ENCODE assay signal across 7 cellular contexts in genomic region chr9:78296208-78296892, GRCh38. TPM values are rescaled to one million over a fixed set of nuclear protein-coding genes. Genes with fewer than 3 reads are reported as not detected.
DNase-seq lines count a peak whose midpoint lies in the region; ATAC-seq and TF ChIP-seq lines count a peak whose summit lies in the region.

No MANE protein-coding gene starts in this region.

- no peaks in the 10 kb centered on the region for H3K9me3 Mint-ChIP-seq in activated T-helper 1 cell treated with anti-CD3 and anti-CD28 coated beads, Interleukin-12 subunit alpha, Interleukin-12 subunit beta, Interleukin-2, Interleukin-4 antibody, amounts not matched to agents 30 ng/mL and 10 ng/mL and 1 ng/mL, durations not matched to agents 14 hours and 24 hours and 36 hours
- no peaks in the 10 kb centered on the region for H3K9me3 Mint-ChIP-seq in nephron progenitor cell

- intact Hi-C loops in activated T-helper 1 cell treated with anti-CD3 and anti-CD28 coated beads, Interleukin-12 subunit alpha, Interleukin-12 subunit beta, Interleukin-2, Interleukin-4 antibody, amounts not matched to agents 30 ng/mL and 10 ng/mL and 1 ng/mL, durations not matched to agents 14 hours and 24 hours and 36 hours (cut with micrococcal nuclease) = loop anchor here (1.0 to 5.0 kb wide), 3 partner anchors 264 to 1119 kb away; partner anchors contain the start of genes GNAQ and VPS13A

- H3K27ac Mint-ChIP-seq in activated T-helper 1 cell treated with anti-CD3 and anti-CD28 coated beads, Interleukin-12 subunit alpha, Interleukin-12 subunit beta, Interleukin-2, Interleukin-4 antibody, amounts not matched to agents 30 ng/mL and 10 ng/mL and 1 ng/mL, durations not matched to agents 14 hours and 24 hours and 36 hours = peak overlapping the region; percentile 91
- H3K27ac Mint-ChIP-seq in nephron progenitor cell = peak overlapping the region; percentile 94

- peaks cover 61% of the 10 kb centered on the region for H3K4me1 Mint-ChIP-seq in activated T-helper 1 cell treated with anti-CD3 and anti-CD28 coated beads, Interleukin-12 subunit alpha, Interleukin-12 subunit beta, Interleukin-2, Interleukin-4 antibody, amounts not matched to agents 30 ng/mL and 10 ng/mL and 1 ng/mL, durations not matched to agents 14 hours and 24 hours and 36 hours (ENCODE audit: low read depth)
- H3K4me1 Mint-ChIP-seq in nephron progenitor cell = peaks cover 47% of the 10 kb centered on the region

- TF ChIP-seq CTCF in GM12865 (IDR thresholded peaks at IDR 0.05; ENCODE audit: insufficient read depth, low read depth, low read length, missing control alignments) = no peak
- TF ChIP-seq CTCF in foreskin keratinocyte (conservative IDR thresholded peaks at IDR 0.05) = no peak
- no peak for TF ChIP-seq CTCF in nephron progenitor cell (IDR thresholded peaks at IDR 0.05)

- peak overlapping the region; percentile 91 for H3K4me3 Mint-ChIP-seq in activated T-helper 1 cell treated with anti-CD3 and anti-CD28 coated beads, Interleukin-12 subunit alpha, Interleukin-12 subunit beta, Interleukin-2, Interleukin-4 antibody, amounts not matched to agents 30 ng/mL and 10 ng/mL and 1 ng/mL, durations not matched to agents 14 hours and 24 hours and 36 hours
- peak overlapping the region; percentile 95 for H3K4me3 Mint-ChIP-seq in nephron progenitor cell

- peak overlapping the region; percentile 59 for H3K4me3 ChIP-seq in GM12865 (ENCODE audit: low read depth, low read length)

- peaks cover 19% of the 10 kb centered on the region for H3K36me3 Mint-ChIP-seq in activated T-helper 1 cell treated with anti-CD3 and anti-CD28 coated beads, Interleukin-12 subunit alpha, Interleukin-12 subunit beta, Interleukin-2, Interleukin-4 antibody, amounts not matched to agents 30 ng/mL and 10 ng/mL and 1 ng/mL, durations not matched to agents 14 hours and 24 hours and 36 hours (ENCODE audit: low read depth)
- H3K36me3 Mint-ChIP-seq in nephron progenitor cell (ENCODE audit: low read depth) = peaks cover 18% of the 10 kb centered on the region

- no peaks in the 10 kb centered on the region for H3K27me3 Mint-ChIP-seq in activated T-helper 1 cell treated with anti-CD3 and anti-CD28 coated beads, Interleukin-12 subunit alpha, Interleukin-12 subunit beta, Interleukin-2, Interleukin-4 antibody, amounts not matched to agents 30 ng/mL and 10 ng/mL and 1 ng/mL, durations not matched to agents 14 hours and 24 hours and 36 hours (ENCODE audit: insufficient read depth)
- no peaks in the 10 kb centered on the region for H3K27me3 Mint-ChIP-seq in nephron progenitor cell (ENCODE audit: low read depth, poor library complexity)

- no peaks in the 10 kb centered on the region for H3K27me3 ChIP-seq in foreskin keratinocyte

- DNase-seq in GM12865 (ENCODE audit: low read depth) = peak; percentile 6
- DNase-seq in NCI-H2029 treated with DMSO at 0.1 percent for 48 hours (lab: John Stamatoyannopoulos, UW) = peak; percentile 49
- DNase-seq in activated T-helper 1 cell treated with anti-CD3 and anti-CD28 coated beads, Interleukin-12 subunit alpha, Interleukin-12 subunit beta, Interleukin-2, Interleukin-4 antibody, amounts not matched to agents 30 ng/mL and 10 ng/mL and 1 ng/mL, durations not matched to agents 14 hours and 24 hours and 36 hours (ENCODE audit: low spot score) = no peak
- DNase-seq in foreskin keratinocyte = peak in 1 of 2 donors; percentile 30
- peak; percentile 43 for DNase-seq in nephron progenitor cell

- peak overlapping the region; percentile 59 for H3K27ac ChIP-seq in foreskin keratinocyte

- ATAC-seq in foreskin keratinocyte = peak; percentile 1
- no peak for ATAC-seq in HG02763 (IDR thresholded peaks at IDR 0.05; ENCODE audit: unreplicated experiment)
- ATAC-seq in GM19351 (IDR thresholded peaks at IDR 0.05; ENCODE audit: unreplicated experiment) = no peak

- H3K4me1 ChIP-seq in foreskin keratinocyte = peaks cover 4% of the 10 kb centered on the region

RNA-seq across cellular contexts. Expression of gene PSAT1, which starts 0.6 kb away (rescaled TPM):
- 85.7 and 91.8 TPM in 2 replicates for total RNA-seq in activated T-helper 1 cell treated with anti-CD3 and anti-CD28 coated beads, Interleukin-12 subunit alpha, Interleukin-12 subunit beta, Interleukin-2, Interleukin-4 antibody, amounts not matched to agents 30 ng/mL and 10 ng/mL and 1 ng/mL, durations not matched to agents 14 hours and 24 hours and 36 hours
- 108 and 200 TPM in 2 replicates for total RNA-seq in foreskin keratinocyte
- polyA plus RNA-seq in foreskin keratinocyte = 80.3 and 135 TPM in 2 replicates
